ENCODE assay signal across 9 cellular contexts in genomic region chr1:28928306-28928987, GRCh38. TPM values are rescaled to one million over a fixed set of nuclear protein-coding genes. Genes with fewer than 3 reads are reported as not detected.
A peak's percentile ranks its signal among the peaks of the same experiment; 100 is the strongest.
DNase-seq lines count a peak whose midpoint lies in the region; ATAC-seq and TF ChIP-seq lines count a peak whose summit lies in the region.
"Had no signal": no experiment of that assay in that cellular context is flagged by ENCODE, and none has a peak within 500 bp of the region (broad histone marks: within the 10 kb centered on the region; RNA-seq: fewer than 3 reads in every experiment).

No MANE protein-coding gene starts in this region.

- H3K27me3 Mint-ChIP-seq in H9 (ENCODE audit: low read depth) = no peaks in the 10 kb centered on the region
- H3K27me3 Mint-ChIP-seq in endothelial cell (ENCODE audit: unreplicated experiment) = no peaks in the 10 kb centered on the region

- no peak overlapping the region for H3K14ac ChIP-seq in H9 (ENCODE audit: insufficient read depth, low read length)

- H3K27me3 ChIP-seq in H9 (ENCODE audit: insufficient read depth, low read length) (no peaks in the 10 kb centered on the region), rectal smooth muscle tissue (ENCODE audit: control insufficient read depth, insufficient read depth, low read length) (no peaks in the 10 kb centered on the region)

- no peak overlapping the region for H2AK5ac ChIP-seq in H9 (ENCODE audit: insufficient read length, low read length)

- WGBS in H9 (ENCODE audit: extremely low coverage, insufficient read length, low lambda C conversion rate) = no CpG with 5 or more reads among the region's 2 CpGs

- no peak overlapping the region for H3T11ph ChIP-seq in H9 (ENCODE audit: low read length)

- H2BK12ac ChIP-seq in H9 (ENCODE audit: insufficient read length, low read depth, low read length) = no peak overlapping the region

- H3K36me3 Mint-ChIP-seq in H9 (ENCODE audit: insufficient read depth in 1 of 3, low read depth in 3 of 3) (no peaks in the 10 kb centered on the region), endothelial cell (ENCODE audit: low read depth, unreplicated experiment) (no peaks in the 10 kb centered on the region)

- no peak overlapping the region for H2BK20ac ChIP-seq in H9 (ENCODE audit: low read depth, low read length, poor library complexity, severe bottlenecking)

- H3K27ac ChIP-seq in H9 (ENCODE audit: insufficient read length, low read depth, low read length) = no peak overlapping the region
- peak overlapping the region; percentile 67 for H3K27ac ChIP-seq in rectal smooth muscle tissue (ENCODE audit: low read depth, low read length)
- H3K27ac ChIP-seq: RWPE1 had no signal

- no peaks in the 10 kb centered on the region for H3K9me3 ChIP-seq in H9 (ENCODE audit: control insufficient read depth, low read depth, low read length)

- no peaks in the 10 kb centered on the region; the same call in 1 of the 2 replicates for H3K79me2 ChIP-seq in H9 (ENCODE audit: insufficient read depth, low read length)

- no peaks in the 10 kb centered on the region for H3K36me3 ChIP-seq in rectal smooth muscle tissue (ENCODE audit: control insufficient read depth, insufficient read depth, low read length)

- no peak overlapping the region for H4K5ac ChIP-seq in H9 (ENCODE audit: insufficient read length, low read depth, low read length)

- no peaks in the 10 kb centered on the region; the same call in 1 of the 2 replicates for H3K4me1 ChIP-seq in H9 (ENCODE audit: insufficient read depth, low read length)
- H3K4me1 ChIP-seq in rectal smooth muscle tissue (ENCODE audit: control insufficient read depth, insufficient read depth, low read length) = peaks cover 10% of the 10 kb centered on the region

- peaks cover 23 to 26% of the 10 kb centered on the region in 2 experiments for H3K4me1 Mint-ChIP-seq in H9
- H3K4me1 Mint-ChIP-seq in endothelial cell (ENCODE audit: unreplicated experiment) = peaks cover 39% of the 10 kb centered on the region

- ATAC-seq in HG03469 (IDR thresholded peaks at IDR 0.05; ENCODE audit: unreplicated experiment) = no peak
- ATAC-seq in GM21786 (IDR thresholded peaks at IDR 0.05; ENCODE audit: unreplicated experiment) = no peak

- DNase-seq in H9 (no peak), NCI-H2196 treated with DMSO at 0.1 percent for 48 hours (lab: John Stamatoyannopoulos, UW; ENCODE audit: unreplicated experiment) (peak; percentile 47), endothelial cell (ENCODE audit: low spot score) (no peak), middle frontal gyrus (ENCODE audit: extremely low spot score, low spot score) (no peak)
- DNase-seq in activated effector memory CD4-positive, alpha-beta T cell treated with anti-CD3 and anti-CD28 coated beads, Interleukin-2, amount 50 U/mL, for 16 hours = no peak

- no peak overlapping the region for H2BK120ac ChIP-seq in H9 (ENCODE audit: low read depth, low read length, poor library complexity, severe bottlenecking)

- TF ChIP-seq CTCF in H9 (conservative IDR thresholded peaks at IDR 0.05) (no peak), endothelial cell (IDR thresholded peaks at IDR 0.05; ENCODE audit: unreplicated experiment) (no peak)

- no peak overlapping the region for H3K4me3 Mint-ChIP-seq in H9
- H3K4me3 Mint-ChIP-seq in endothelial cell (ENCODE audit: unreplicated experiment) = no peak overlapping the region

- no peak overlapping the region for H2AFZ ChIP-seq in H9 (ENCODE audit: low read length)

- no peak overlapping the region for H2BK15ac ChIP-seq in H9 (ENCODE audit: low read depth, low read length)

- H4K91ac ChIP-seq in H9 (ENCODE audit: insufficient read length, low read depth, low read length) = no peak overlapping the region

- H3K9me3 Mint-ChIP-seq in H9 (no peaks in the 10 kb centered on the region), endothelial cell (ENCODE audit: unreplicated experiment) (no peaks in the 10 kb centered on the region)

- H4K20me1 ChIP-seq in H9 (ENCODE audit: control insufficient read depth, insufficient read depth, insufficient read length) = no peaks in the 10 kb centered on the region

- H3K4ac ChIP-seq in H9 (ENCODE audit: low read depth, low read length) = no peak overlapping the region

- no peaks in the 10 kb centered on the region for H3K23me2 ChIP-seq in H9 (ENCODE audit: insufficient read length, low read depth, low read length, poor library complexity, severe bottlenecking)

- H3K56ac ChIP-seq in H9 (ENCODE audit: insufficient read length, low read depth, low read length) = no peak overlapping the region

- no peak overlapping the region for H3K18ac ChIP-seq in H9 (ENCODE audit: insufficient read length, low read depth, low read length)

- H3K23ac ChIP-seq in H9 (ENCODE audit: insufficient read length, low read depth, low read length) = no peak overlapping the region

- H3K79me1 ChIP-seq in H9 (ENCODE audit: insufficient read depth, low read depth, low read length, poor library complexity, severe bottlenecking) = peaks cover 4% of the 10 kb centered on the region

- peak overlapping the region; percentile 7 to 98 (median 93); a peak in 3 of 7 replicates for H3K27ac Mint-ChIP-seq in H9
- H3K27ac Mint-ChIP-seq in endothelial cell (ENCODE audit: unreplicated experiment) = peak overlapping the region; percentile 98

- no peak overlapping the region for H3K4me3 ChIP-seq in rectal smooth muscle tissue (ENCODE audit: low read length)

- H3K4me2 ChIP-seq in H9 (ENCODE audit: insufficient read depth, insufficient read length, low read length) = no peak overlapping the region

- H2BK5ac ChIP-seq in H9 (ENCODE audit: insufficient read length, low read length) = no peak overlapping the region

- H3K9ac ChIP-seq in H9 (ENCODE audit: extremely low read depth, insufficient read length, low read length) (no peak overlapping the region), rectal smooth muscle tissue (ENCODE audit: low read length) (no peak overlapping the region)

- no peak overlapping the region for H4K8ac ChIP-seq in H9 (replicated peaks; ENCODE audit: insufficient read length, low read depth, low read length)

RNA-seq across cellular contexts. Expression of gene EPB41, which starts 14.1 kb away (rescaled TPM):
- total RNA-seq in H9 (2021) (72.5 and 75.4 TPM in 2 replicates), endothelial cell (ENCODE audit: unreplicated experiment) (82.6 TPM)
